ENCODE assay signal across 8 cellular contexts in genomic region chr5:14108170-14108996, GRCh38. TPM values are rescaled to one million over a fixed set of nuclear protein-coding genes. Genes with fewer than 3 reads are reported as not detected.
DNase-seq lines count a peak whose midpoint lies in the region; ATAC-seq and TF ChIP-seq lines count a peak whose summit lies in the region.

No MANE protein-coding gene starts in this region.

- peaks cover under 1% of the 10 kb centered on the region for H3K9me3 Mint-ChIP-seq in activated naive CD4-positive, alpha-beta T cell treated with anti-CD3 and anti-CD28 coated beads for 36 hours

- POLR2A ChIA-PET in IMR-90 (lab: Charles Lee; ENCODE audit: unreplicated experiment) = interaction anchor here (0.6 to 1.2 kb wide), 2 partner anchors 35 to 37 kb away, joined by 5 to 7 read pairs; partner anchors contain the start of gene TRIO

- H3K9ac ChIP-seq in IMR-90 (ENCODE audit: low read depth, low read length) (peak overlapping the region; percentile 10; the same call in 1 of the 2 replicates), colonic mucosa (ENCODE audit: low read depth in 2 of 2, low read length in 2 of 2) (peak overlapping the region in 1 of 2 donors; percentile 44)

- H3K4me3 ChIP-seq in IMR-90 (ENCODE audit: insufficient read depth, low read depth, low read length) (no peak overlapping the region), colonic mucosa (peak overlapping the region; percentile 15)

- no peaks in the 10 kb centered on the region for H3K36me3 Mint-ChIP-seq in activated naive CD4-positive, alpha-beta T cell treated with anti-CD3 and anti-CD28 coated beads for 36 hours (ENCODE audit: low read depth)

- peaks cover 9% of the 10 kb centered on the region for H3K4me1 ChIP-seq in IMR-90 (ENCODE audit: control insufficient read depth, insufficient read depth, low read length)
- H3K4me1 ChIP-seq in colonic mucosa = no peaks in the 10 kb centered on the region

- peaks cover 6% of the 10 kb centered on the region; the same call in 1 of the 2 replicates for H3K9me3 ChIP-seq in IMR-90 (ENCODE audit: control insufficient read depth, insufficient read depth, low read length)
- no peaks in the 10 kb centered on the region for H3K9me3 ChIP-seq in colonic mucosa

- H3K4me2 ChIP-seq in IMR-90 (ENCODE audit: low read depth, low read length) = peak overlapping the region; percentile 47; the same call in 1 of the 2 replicates

- H3K56ac ChIP-seq in IMR-90 (ENCODE audit: extremely low read depth, insufficient read depth, low read length) = peak overlapping the region; percentile 62; the same call in 1 of the 2 replicates

- peak overlapping the region; percentile 8 for H2AK9ac ChIP-seq in IMR-90 (replicated peaks; ENCODE audit: low read depth, low read length, poor library complexity)

- H4K8ac ChIP-seq in IMR-90 (ENCODE audit: low read depth in 2 of 2, low read length in 2 of 2) = peak overlapping the region; percentile 63 to 96

- TF ChIP-seq CTCF in IMR-90 (conservative IDR thresholded peaks at IDR 0.05; ENCODE audit: low read depth, low read length) = peak; percentile 72
- TF ChIP-seq CTCF in colonic mucosa (IDR thresholded peaks at IDR 0.05) = peak; percentile 70

- peak overlapping the region; percentile 95 for H3K18ac ChIP-seq in IMR-90 (ENCODE audit: low read depth, low read length)

- H3K27me3 ChIP-seq in IMR-90 (ENCODE audit: control insufficient read depth, insufficient read depth, low read length) = no peaks in the 10 kb centered on the region
- H3K27me3 ChIP-seq in colonic mucosa = no peaks in the 10 kb centered on the region

- 48% methylated on average over 11 of the region's 21 CpGs; no CpG with 5 or more reads in 1 of the 2 experiments for WGBS in IMR-90 (ENCODE audit: extremely low coverage in 2 of 2, insufficient read length in 1 of 2), 2 experiments

- H2AK5ac ChIP-seq in IMR-90 (ENCODE audit: low read depth, low read length) = peak overlapping the region; percentile 94

- H3K4me3 Mint-ChIP-seq in activated naive CD4-positive, alpha-beta T cell treated with anti-CD3 and anti-CD28 coated beads for 36 hours = no peak overlapping the region

- H3K4ac ChIP-seq in IMR-90 (ENCODE audit: low read depth, low read length) = peak overlapping the region; percentile 94

- peak; percentile 61 for ATAC-seq in GM21825 (IDR thresholded peaks at IDR 0.05; ENCODE audit: unreplicated experiment)
- ATAC-seq in IMR-90 (ENCODE audit: low read depth) = peak; percentile 83
- peak; percentile 81 for ATAC-seq in left colon
- ATAC-seq in stimulated activated naive CD8-positive, alpha-beta T cell treated with anti-CD3 and anti-CD28 coated beads, Interleukin-15, Interleukin-2, amounts not matched to agents 100 U/mL and 50 U/mL, for 24 hours = peak; percentile 69

- BruUV-seq in IMR-90 (replicated peaks; lab: Mats Ljungman, UMichigan) = no TSS peak

- DNase-seq in activated naive CD4-positive, alpha-beta T cell treated with anti-CD3 and anti-CD28 coated beads for 36 hours = peak; percentile 30
- no peak for DNase-seq in activated naive CD4-positive, alpha-beta T cell treated with anti-CD3 and anti-CD28 coated beads, Interleukin-2, amount 50 U/mL, for 16 hours
- peak; percentile 91 for DNase-seq in IMR-90
- DNase-seq in RPMI7951 (ENCODE audit: low read depth) = peak; percentile 81
- DNase-seq in colonic mucosa = peak; percentile 78
- DNase-seq in left colon = peak; percentile 50 to 70
- peak; percentile 21 for DNase-seq in stimulated activated naive CD8-positive, alpha-beta T cell treated with anti-CD3 and anti-CD28 coated beads, Interleukin-15, Interleukin-2, amounts not matched to agents 100 U/mL and 50 U/mL, for 24 hours

- H4K91ac ChIP-seq in IMR-90 (ENCODE audit: insufficient read depth, low read depth, low read length) = peak overlapping the region; percentile 96

- H3K27ac ChIP-seq in IMR-90 (ENCODE audit: insufficient read depth, low read length) = peak overlapping the region; percentile 54
- no peak overlapping the region for H3K27ac ChIP-seq in colonic mucosa

- no peak for TF ChIP-seq POLR2A in IMR-90 (IDR thresholded peaks at IDR 0.05; ENCODE audit: low read depth, low read length)

- H2BK120ac ChIP-seq in IMR-90 (ENCODE audit: low read depth, low read length) = peak overlapping the region; percentile 94

- peaks cover 10% of the 10 kb centered on the region for H3K4me1 Mint-ChIP-seq in activated naive CD4-positive, alpha-beta T cell treated with anti-CD3 and anti-CD28 coated beads for 36 hours (ENCODE audit: low read depth)

- CTCF ChIA-PET in activated naive CD4-positive, alpha-beta T cell treated with anti-CD3 and anti-CD28 coated beads for 36 hours (lab: Charles Lee) = interaction anchor here (0.6 to 1.0 kb wide), 3 partner anchors 161 to 601 kb away, joined by 3 read pairs; no protein-coding TSS in a partner anchor
- CTCF ChIA-PET in IMR-90 (lab: Yijun Ruan, JAX) = interaction anchor here (0.8 to 1.9 kb wide), 7 partner anchors 31 to 114 kb away, joined by 3 to 7 read pairs (median 4); no protein-coding TSS in a partner anchor

- H3K27me3 Mint-ChIP-seq in activated naive CD4-positive, alpha-beta T cell treated with anti-CD3 and anti-CD28 coated beads for 36 hours (ENCODE audit: low read depth) = peaks cover 24% of the 10 kb centered on the region

- TF ChIP-seq RAD21 in IMR-90 (IDR thresholded peaks at IDR 0.05; ENCODE audit: low read length) = peak; percentile 72

- H4K20me1 ChIP-seq in IMR-90 (ENCODE audit: insufficient read depth, low read length) = no peaks in the 10 kb centered on the region

- peak overlapping the region; percentile 98 for H2BK5ac ChIP-seq in IMR-90 (ENCODE audit: low read depth, low read length, poor library complexity, severe bottlenecking)

- peaks cover 15 to 39% of the 10 kb centered on the region in 2 experiments for H3K79me1 ChIP-seq in IMR-90 (ENCODE audit: low read depth in 1 of 2, low read length in 2 of 2)

- peak overlapping the region; percentile 91 for H3K14ac ChIP-seq in IMR-90 (replicated peaks; ENCODE audit: low read depth, low read length)

- peak overlapping the region; percentile 59 for H2AFZ ChIP-seq in IMR-90 (replicated peaks; ENCODE audit: low read length, poor library complexity)

- H2BK15ac ChIP-seq in IMR-90 (ENCODE audit: low read depth, low read length) = peak overlapping the region; percentile 95

- H2BK20ac ChIP-seq in IMR-90 (ENCODE audit: low read depth, low read length) = peak overlapping the region; percentile 92

- H3K23ac ChIP-seq in IMR-90 (ENCODE audit: low read depth, low read length) = peak overlapping the region; percentile 91

- in situ Hi-C loops in IMR-90 (cut with MboI; ENCODE audit: low sequenced_read_pairs) = loop anchor here (25.0 kb wide), 1 partner anchor 554 kb away; the partner anchor contains the start of gene OTULIN

- peaks cover 4% of the 10 kb centered on the region; the same call in 1 of the 2 replicates for H3K9me1 ChIP-seq in IMR-90 (ENCODE audit: insufficient read depth, low read length)

- no peak overlapping the region for H3K27ac Mint-ChIP-seq in activated naive CD4-positive, alpha-beta T cell treated with anti-CD3 and anti-CD28 coated beads for 36 hours

- intact Hi-C loops in activated naive CD4-positive, alpha-beta T cell treated with anti-CD3 and anti-CD28 coated beads for 36 hours (cut with micrococcal nuclease) = loop anchor here (1.0 to 5.0 kb wide), 2 partner anchors 104 to 162 kb away; no protein-coding TSS in a partner anchor
- intact Hi-C loops in IMR-90 (cut with micrococcal nuclease) (loop anchor here (1.0 to 2.0 kb wide), 4 partner anchors 36 to 162 kb away; no protein-coding TSS in a partner anchor), colonic mucosa (cut with DNase I) (loop anchor here (2.0 to 10.0 kb wide), 2 partner anchors 114 to 162 kb away; no protein-coding TSS in a partner anchor), left colon (cut with DNase I, micrococcal nuclease) (loop anchor here in 1 of 2 donors (5.0 kb wide), 1 partner anchor 164 kb away; no protein-coding TSS in a partner anchor)

- no peaks in the 10 kb centered on the region for H3K36me3 ChIP-seq in IMR-90 (ENCODE audit: control insufficient read depth, insufficient read depth, low read length)
- H3K36me3 ChIP-seq in colonic mucosa = no peaks in the 10 kb centered on the region

- dilution Hi-C loops in IMR-90 (cut with HindIII; ENCODE audit: low sequenced_read_pairs, unreplicated experiment) = no loop called here

- H4K5ac ChIP-seq in IMR-90 (ENCODE audit: low read depth, low read length) = peak overlapping the region; percentile 95

TF ChIP-seq in IMR-90, 13 proteins besides CTCF, POLR2A, EP300 and RAD21 (continues in another document):
- TF ChIP-seq USF2 (IDR thresholded peaks at IDR 0.05; ENCODE audit: low read depth, low read length) (peak; percentile 38; the same call in 1 of the 2 replicates), MAZ (IDR thresholded peaks at IDR 0.05; ENCODE audit: borderline replicate concordance, low read depth, low read length) (peak; percentile 24; the same call in 1 of the 2 replicates), BHLHE40 (IDR thresholded peaks at IDR 0.05; ENCODE audit: low read depth, low read length) (0 out of 2 replicates have a peak, but pooled peaks have one; percentile 21), ELK1 (IDR thresholded peaks at IDR 0.05; ENCODE audit: borderline replicate concordance, low read depth, low read length) (no peak), NFE2L2 (IDR thresholded peaks at IDR 0.05; ENCODE audit: low read depth, low read length) (no peak), CEBPB (IDR thresholded peaks at IDR 0.05; ENCODE audit: low read depth, low read length) (no peak)

RNA-seq across cellular contexts. Expression of gene TRIO, which starts 34.8 kb away (rescaled TPM):
- 1 to 10 TPM; 3.6 to 4.6 TPM for total RNA-seq in activated naive CD4-positive, alpha-beta T cell treated with anti-CD3 and anti-CD28 coated beads for 36 hours
- total RNA-seq in IMR-90 (2012; rRNA removed) (487 and 522 TPM in 2 replicates), colonic mucosa (100 to 1,000 TPM; 134 to 138 TPM), left colon (100 to 1,000 TPM; 140 to 181 TPM)
- 206 and 225 TPM in 2 replicates for polyA plus RNA-seq in IMR-90 (2012; rRNA removed)
- polyA plus RNA-seq in IMR-90 (2012; cell fraction: cytosol; rRNA removed) = 126 and 196 TPM in 2 replicates
- 1,045 and 1,428 TPM in 2 replicates for polyA plus RNA-seq in IMR-90 (2012; cell fraction: nucleus; rRNA removed; ENCODE audit: low replicate concordance)
- 34.0 and 46.8 TPM in 2 replicates for total RNA-seq in RPMI7951 (2014; rRNA removed; shearing (Covaris generic))
